ENCODE assay signal across 18 cellular contexts in the genomic region with DNA sequence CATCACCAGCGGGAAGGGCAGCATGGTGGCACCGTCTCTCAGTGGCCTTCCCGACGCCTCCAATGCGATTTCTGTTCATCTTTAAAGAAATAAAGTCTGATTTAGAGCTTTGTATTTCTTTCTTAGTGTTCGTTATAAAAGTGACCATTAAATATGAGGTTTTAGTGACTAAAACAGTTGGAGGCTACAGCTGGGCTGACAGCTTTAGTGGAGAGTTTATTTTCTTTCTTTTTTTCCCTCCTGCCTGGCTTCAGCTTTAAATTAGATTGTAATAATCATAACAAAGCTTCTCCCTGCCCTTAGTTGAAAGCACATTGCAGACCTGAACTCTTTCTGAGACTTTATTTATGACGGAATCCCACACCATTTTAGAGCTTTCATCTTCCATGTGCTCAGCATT.
A peak's percentile ranks its signal among the peaks of the same experiment; 100 is the strongest.
DNase-seq lines count a peak whose midpoint lies in the region; ATAC-seq and TF ChIP-seq lines count a peak whose summit lies in the region.
"Had no signal": no experiment of that assay in that cellular context is flagged by ENCODE, and none has a peak within 500 bp of the region (broad histone marks: within the 10 kb centered on the region; RNA-seq: fewer than 3 reads in every experiment).

No MANE protein-coding gene starts in this region.

- peak overlapping the region; percentile 34 for H3K18ac ChIP-seq in mesendoderm (ENCODE audit: low read length)

- in situ Hi-C loops in GM23248 (cut with MboI) (no loop called here), brain microvascular endothelial cell (cut with HindIII; ENCODE audit: low pct_ligation_motif_present, low sequenced_read_pairs) (no loop called here)

- H3F3A ChIP-seq in GM23248 (ENCODE audit: insufficient read depth), result peaks cover 33% of the 10 kb centered on the region
- H3F3A ChIP-seq in smooth muscle cell (ENCODE audit: low read depth), result peaks cover 24% of the 10 kb centered on the region

- H3K56ac ChIP-seq in mesendoderm (ENCODE audit: low read length), result no peak overlapping the region

- H4K5ac ChIP-seq in mesendoderm (ENCODE audit: low read length), result no peak overlapping the region

- H3K9me3 ChIP-seq in GM23248 (ENCODE audit: low read depth) (no peaks in the 10 kb centered on the region), smooth muscle cell (replicated peaks; ENCODE audit: low read depth) (no peaks in the 10 kb centered on the region)
- H3K9me3 ChIP-seq: spleen had no signal

- H3K79me2 ChIP-seq in GM23248 (ENCODE audit: insufficient read depth), result no peaks in the 10 kb centered on the region
- no peaks in the 10 kb centered on the region for H3K79me2 ChIP-seq in mesendoderm (ENCODE audit: control insufficient read depth, insufficient read depth, low read length)
- H3K79me2 ChIP-seq in smooth muscle cell (ENCODE audit: low read depth), result no peaks in the 10 kb centered on the region

- no peak overlapping the region for H2BK120ac ChIP-seq in mesendoderm (ENCODE audit: low read depth, low read length)

- no peaks in the 10 kb centered on the region for H4K20me1 ChIP-seq in GM23248 (ENCODE audit: insufficient read depth)
- H4K20me1 ChIP-seq in smooth muscle cell (ENCODE audit: low read depth), result no peaks in the 10 kb centered on the region

- no peaks in the 10 kb centered on the region for H3K79me1 ChIP-seq in mesendoderm (ENCODE audit: low read length)

- H3K36me3 ChIP-seq in GM23248 (ENCODE audit: low read depth) (no peaks in the 10 kb centered on the region), brain microvascular endothelial cell (replicated peaks) (no peaks in the 10 kb centered on the region), mesendoderm (ENCODE audit: control insufficient read depth, insufficient read depth, low read length) (no peaks in the 10 kb centered on the region), smooth muscle cell (ENCODE audit: low read depth) (no peaks in the 10 kb centered on the region)
- H3K36me3 ChIP-seq: spleen had no signal

- H3K9ac ChIP-seq in GM23248, result no peak overlapping the region
- H3K9ac ChIP-seq in mesendoderm (ENCODE audit: low read length), result no peak overlapping the region
- peak overlapping the region; percentile 77 for H3K9ac ChIP-seq in smooth muscle cell (ENCODE audit: low read depth)

- H3K27me3 ChIP-seq in GM23248 (replicated peaks; ENCODE audit: insufficient read depth) (no peaks in the 10 kb centered on the region), brain microvascular endothelial cell (replicated peaks) (no peaks in the 10 kb centered on the region), mesendoderm (ENCODE audit: insufficient read depth, low read length, poor library complexity) (no peaks in the 10 kb centered on the region), smooth muscle cell (ENCODE audit: low read depth) (no peaks in the 10 kb centered on the region)
- H3K27me3 ChIP-seq: spleen had no signal

- no peak overlapping the region for H3K4me3 ChIP-seq in GM23248
- no peak overlapping the region for H3K4me3 ChIP-seq in brain microvascular endothelial cell (ENCODE audit: low read depth, low read length)
- H3K4me3 ChIP-seq in mesendoderm (ENCODE audit: low read length), result no peak overlapping the region
- no peak overlapping the region for H3K4me3 ChIP-seq in smooth muscle cell
- H3K4me3 ChIP-seq: spleen had no signal

- H4K8ac ChIP-seq in mesendoderm (ENCODE audit: low read depth, low read length), result no peak overlapping the region

- peak overlapping the region; percentile 50 for H2AK5ac ChIP-seq in mesendoderm (ENCODE audit: low read length)

- peaks cover 52% of the 10 kb centered on the region for H3K4me1 ChIP-seq in GM23248 (ENCODE audit: insufficient read depth)
- peaks cover 12% of the 10 kb centered on the region for H3K4me1 ChIP-seq in mesendoderm (ENCODE audit: control insufficient read depth, low read depth, low read length)
- H3K4me1 ChIP-seq in smooth muscle cell (ENCODE audit: low read depth), result peaks cover 18% of the 10 kb centered on the region

- no peak overlapping the region for H2BK15ac ChIP-seq in mesendoderm (replicated peaks; ENCODE audit: low read depth)

- no peak for DNase-seq in GM23248
- no peak for DNase-seq in brain microvascular endothelial cell
- DNase-seq in mesendoderm, result no peak
- no peak for DNase-seq in smooth muscle cell (lab: John Stamatoyannopoulos, UW; ENCODE audit: unreplicated experiment)
- DNase-seq in HT-29 (ENCODE audit: low spot score), result no peak
- no peak for DNase-seq in NK-92 treated with Interleukin-12 subunit alpha and Interleukin-12 subunit beta, amount 100 ng/mL, for 24 hours (lab: John Stamatoyannopoulos, UW)
- DNase-seq: activated CD4-positive, alpha-beta T cell treated with anti-CD3 and anti-CD28 coated beads, Interleukin-2, amount 50 U/mL, for 1 hour; activated CD8-positive, alpha-beta memory T cell treated with anti-CD3 and anti-CD28 coated beads, Interleukin-2, amount 50 U/mL, for 4 hours; activated naive CD8-positive, alpha-beta T cell treated with anti-CD3 and anti-CD28 coated beads, Interleukin-2, amount 50 U/mL, for 24 hours; kidney; MM.1S; NCI-H1694; Right ventricle myocardium superior; spleen; stimulated activated CD4-positive, alpha-beta T cell treated with anti-CD3 and anti-CD28 coated beads, Interleukin-4, amount 100 ng/mL, for 4 hours had no signal

- no peak for ATAC-seq in HG03175 (IDR thresholded peaks at IDR 0.05; ENCODE audit: unreplicated experiment)
- ATAC-seq in esophagus mucosa, result no peak
- ATAC-seq: activated naive CD8-positive, alpha-beta T cell treated with anti-CD3 and anti-CD28 coated beads, Interleukin-2, amount 50 U/mL, for 24 hours; natural killer cell treated with Interleukin-12 subunit alpha and Interleukin-12 subunit beta and Interleukin-15 and Interleukin-18, amount 100 ng/mL, for 72 hours had no signal

- peak overlapping the region; percentile 23 for H2BK5ac ChIP-seq in mesendoderm (ENCODE audit: low read length)

- no peak for TF ChIP-seq CTCF in brain microvascular endothelial cell (IDR thresholded peaks at IDR 0.05; ENCODE audit: low read depth, low read length, missing control alignments)
- no peak for TF ChIP-seq CTCF in smooth muscle cell (IDR thresholded peaks at IDR 0.05; ENCODE audit: borderline replicate concordance, insufficient read depth, poor library complexity, severe bottlenecking)

- H3K23ac ChIP-seq in mesendoderm (ENCODE audit: low read length), result no peak overlapping the region

- 87 to 89% methylated on average over 7 of the region's 7 CpGs for WGBS in GM23248 (ENCODE audit: low coverage in 1 of 2, low lambda C conversion rate in 2 of 2, missing lambda C conversion rate in 2 of 2), 2 experiments
- no CpG with 5 or more reads among the region's 7 CpGs for WGBS in mesendoderm (ENCODE audit: extremely low coverage, insufficient coverage, low lambda C conversion rate)
- WGBS in smooth muscle cell (ENCODE audit: low lambda C conversion rate), result 76% methylated on average over 7 of the region's 7 CpGs

- H3K4me2 ChIP-seq in GM23248 (ENCODE audit: unreplicated experiment) (no peak overlapping the region), mesendoderm (ENCODE audit: low read length) (no peak overlapping the region), smooth muscle cell (peak overlapping the region; percentile 58)

- H2AFZ ChIP-seq in GM23248 (no peak overlapping the region), smooth muscle cell (ENCODE audit: low read depth) (no peak overlapping the region)

- H3K9me2 ChIP-seq in GM23248 (ENCODE audit: insufficient read depth), result no peaks in the 10 kb centered on the region

- H3K27ac ChIP-seq in GM23248 (peak overlapping the region; percentile 39), brain microvascular endothelial cell (peak overlapping the region; percentile 86), mesendoderm (ENCODE audit: low read depth, low read length) (peak overlapping the region; percentile 6), smooth muscle cell (ENCODE audit: low read depth) (peak overlapping the region; percentile 97)

- no peak overlapping the region for H3K4ac ChIP-seq in mesendoderm (ENCODE audit: low read depth, low read length)

Comparison
In these comparisons a context has a peak if more than half of its experiments do, and no peak if none do; other contexts are left out.
1. H3K27ac ChIP-seq: peak in every context shown above with its lines; median percentile 97 in smooth muscle cell; 86 in brain microvascular endothelial cell; 39 in GM23248; 6 in mesendoderm.